Comparison of ENCODE assay signal across 1 cellular context in genomic region chr2:196639180-196640030, GRCh38.
TF ChIP-seq lines count a peak whose summit lies in the region.

Gene CCDC150 (plus strand): TSS chr2:196639715. CDS start chr2:196639767, 52 bp downstream.

TF ChIP-seq in H1, 55 proteins besides CTCF, POLR2A, EP300 and RAD21:
- TF ChIP-seq JUN (IDR thresholded peaks at IDR 0.05; ENCODE audit: low read depth, low read length): no peak
- TF ChIP-seq CEBPB (IDR thresholded peaks at IDR 0.05; ENCODE audit: low read depth, low read length): no peak
- TF ChIP-seq KDM4A (IDR thresholded peaks at IDR 0.05; ENCODE audit: low read depth, low read length, severe bottlenecking): peak; percentile 41
- TF ChIP-seq ZNF274 (IDR thresholded peaks at IDR 0.05; ENCODE audit: borderline replicate concordance, extremely low read depth, low read length): no peak
- peak; percentile 59; the same call in 1 of the 2 replicates for TF ChIP-seq CHD1 (IDR thresholded peaks at IDR 0.05; ENCODE audit: low read depth, low read length)
- no peak for TF ChIP-seq RNF2 (IDR thresholded peaks at IDR 0.05; ENCODE audit: borderline replicate concordance, low read depth, low read length, missing control alignments, poor library complexity, severe bottlenecking)
- TF ChIP-seq SUZ12 (IDR thresholded peaks at IDR 0.05; ENCODE audit: low read length): no peak
- peak; percentile 94 for TF ChIP-seq TBP (IDR thresholded peaks at IDR 0.05; ENCODE audit: low read depth, low read length)
- peak; percentile 95 for TF ChIP-seq ASH2L (IDR thresholded peaks at IDR 0.05; ENCODE audit: low read length)
- TF ChIP-seq BCL11A (IDR thresholded peaks at IDR 0.05; ENCODE audit: low read depth in 2 of 2, low read length in 2 of 2): no peak
- peak; percentile 61; the same call in 1 of the 2 replicates for TF ChIP-seq PHF8 (conservative IDR thresholded peaks at IDR 0.05; ENCODE audit: low read depth, low read length)
- TF ChIP-seq SIX5 (IDR thresholded peaks at IDR 0.05; ENCODE audit: low read depth, low read length): peak; percentile 91
- peak; percentile 92 for TF ChIP-seq TAF1 (IDR thresholded peaks at IDR 0.05; ENCODE audit: low read depth, low read length)
- TF ChIP-seq MAX (IDR thresholded peaks at IDR 0.05): peak; percentile 52; the same call in 1 of the 2 replicates
- TF ChIP-seq TAF7 (optimal IDR thresholded peaks at IDR 0.05; ENCODE audit: borderline replicate concordance, low read depth, low read length): peak; percentile 75
- TF ChIP-seq FOSL1 (IDR thresholded peaks at IDR 0.05; ENCODE audit: insufficient read depth, low read depth, low read length): no peak
- no peak for TF ChIP-seq SIRT6 (IDR thresholded peaks at IDR 0.05; ENCODE audit: low read length)
- 0 out of 2 replicates have a peak, but pooled peaks have one; percentile 58 for TF ChIP-seq RBBP5 (IDR thresholded peaks at IDR 0.05; ENCODE audit: borderline replicate concordance, low read depth, low read length)
- no peak for TF ChIP-seq EZH2 (IDR thresholded peaks at IDR 0.05; ENCODE audit: low read depth, low read length, severe bottlenecking)
- TF ChIP-seq HDAC6 (IDR thresholded peaks at IDR 0.05; ENCODE audit: low read depth, low read length): no peak
- TF ChIP-seq KDM5A (IDR thresholded peaks at IDR 0.05; ENCODE audit: low read length): no peak; the same call in 1 of the 2 replicates
- TF ChIP-seq GABPA (IDR thresholded peaks at IDR 0.05; ENCODE audit: borderline replicate concordance, insufficient read depth, low read length): no peak
- TF ChIP-seq TEAD4 (IDR thresholded peaks at IDR 0.05; ENCODE audit: low read depth, low read length): peak; percentile 80
- no peak for TF ChIP-seq JUND (IDR thresholded peaks at IDR 0.05; ENCODE audit: low read length)
- no peak for TF ChIP-seq RXRA (IDR thresholded peaks at IDR 0.05; ENCODE audit: insufficient read depth, low read depth, low read length)
- TF ChIP-seq NANOG (IDR thresholded peaks at IDR 0.05; ENCODE audit: insufficient read depth, low read depth, low read length, poor library complexity, severe bottlenecking): no peak
- TF ChIP-seq, protein P1, sequence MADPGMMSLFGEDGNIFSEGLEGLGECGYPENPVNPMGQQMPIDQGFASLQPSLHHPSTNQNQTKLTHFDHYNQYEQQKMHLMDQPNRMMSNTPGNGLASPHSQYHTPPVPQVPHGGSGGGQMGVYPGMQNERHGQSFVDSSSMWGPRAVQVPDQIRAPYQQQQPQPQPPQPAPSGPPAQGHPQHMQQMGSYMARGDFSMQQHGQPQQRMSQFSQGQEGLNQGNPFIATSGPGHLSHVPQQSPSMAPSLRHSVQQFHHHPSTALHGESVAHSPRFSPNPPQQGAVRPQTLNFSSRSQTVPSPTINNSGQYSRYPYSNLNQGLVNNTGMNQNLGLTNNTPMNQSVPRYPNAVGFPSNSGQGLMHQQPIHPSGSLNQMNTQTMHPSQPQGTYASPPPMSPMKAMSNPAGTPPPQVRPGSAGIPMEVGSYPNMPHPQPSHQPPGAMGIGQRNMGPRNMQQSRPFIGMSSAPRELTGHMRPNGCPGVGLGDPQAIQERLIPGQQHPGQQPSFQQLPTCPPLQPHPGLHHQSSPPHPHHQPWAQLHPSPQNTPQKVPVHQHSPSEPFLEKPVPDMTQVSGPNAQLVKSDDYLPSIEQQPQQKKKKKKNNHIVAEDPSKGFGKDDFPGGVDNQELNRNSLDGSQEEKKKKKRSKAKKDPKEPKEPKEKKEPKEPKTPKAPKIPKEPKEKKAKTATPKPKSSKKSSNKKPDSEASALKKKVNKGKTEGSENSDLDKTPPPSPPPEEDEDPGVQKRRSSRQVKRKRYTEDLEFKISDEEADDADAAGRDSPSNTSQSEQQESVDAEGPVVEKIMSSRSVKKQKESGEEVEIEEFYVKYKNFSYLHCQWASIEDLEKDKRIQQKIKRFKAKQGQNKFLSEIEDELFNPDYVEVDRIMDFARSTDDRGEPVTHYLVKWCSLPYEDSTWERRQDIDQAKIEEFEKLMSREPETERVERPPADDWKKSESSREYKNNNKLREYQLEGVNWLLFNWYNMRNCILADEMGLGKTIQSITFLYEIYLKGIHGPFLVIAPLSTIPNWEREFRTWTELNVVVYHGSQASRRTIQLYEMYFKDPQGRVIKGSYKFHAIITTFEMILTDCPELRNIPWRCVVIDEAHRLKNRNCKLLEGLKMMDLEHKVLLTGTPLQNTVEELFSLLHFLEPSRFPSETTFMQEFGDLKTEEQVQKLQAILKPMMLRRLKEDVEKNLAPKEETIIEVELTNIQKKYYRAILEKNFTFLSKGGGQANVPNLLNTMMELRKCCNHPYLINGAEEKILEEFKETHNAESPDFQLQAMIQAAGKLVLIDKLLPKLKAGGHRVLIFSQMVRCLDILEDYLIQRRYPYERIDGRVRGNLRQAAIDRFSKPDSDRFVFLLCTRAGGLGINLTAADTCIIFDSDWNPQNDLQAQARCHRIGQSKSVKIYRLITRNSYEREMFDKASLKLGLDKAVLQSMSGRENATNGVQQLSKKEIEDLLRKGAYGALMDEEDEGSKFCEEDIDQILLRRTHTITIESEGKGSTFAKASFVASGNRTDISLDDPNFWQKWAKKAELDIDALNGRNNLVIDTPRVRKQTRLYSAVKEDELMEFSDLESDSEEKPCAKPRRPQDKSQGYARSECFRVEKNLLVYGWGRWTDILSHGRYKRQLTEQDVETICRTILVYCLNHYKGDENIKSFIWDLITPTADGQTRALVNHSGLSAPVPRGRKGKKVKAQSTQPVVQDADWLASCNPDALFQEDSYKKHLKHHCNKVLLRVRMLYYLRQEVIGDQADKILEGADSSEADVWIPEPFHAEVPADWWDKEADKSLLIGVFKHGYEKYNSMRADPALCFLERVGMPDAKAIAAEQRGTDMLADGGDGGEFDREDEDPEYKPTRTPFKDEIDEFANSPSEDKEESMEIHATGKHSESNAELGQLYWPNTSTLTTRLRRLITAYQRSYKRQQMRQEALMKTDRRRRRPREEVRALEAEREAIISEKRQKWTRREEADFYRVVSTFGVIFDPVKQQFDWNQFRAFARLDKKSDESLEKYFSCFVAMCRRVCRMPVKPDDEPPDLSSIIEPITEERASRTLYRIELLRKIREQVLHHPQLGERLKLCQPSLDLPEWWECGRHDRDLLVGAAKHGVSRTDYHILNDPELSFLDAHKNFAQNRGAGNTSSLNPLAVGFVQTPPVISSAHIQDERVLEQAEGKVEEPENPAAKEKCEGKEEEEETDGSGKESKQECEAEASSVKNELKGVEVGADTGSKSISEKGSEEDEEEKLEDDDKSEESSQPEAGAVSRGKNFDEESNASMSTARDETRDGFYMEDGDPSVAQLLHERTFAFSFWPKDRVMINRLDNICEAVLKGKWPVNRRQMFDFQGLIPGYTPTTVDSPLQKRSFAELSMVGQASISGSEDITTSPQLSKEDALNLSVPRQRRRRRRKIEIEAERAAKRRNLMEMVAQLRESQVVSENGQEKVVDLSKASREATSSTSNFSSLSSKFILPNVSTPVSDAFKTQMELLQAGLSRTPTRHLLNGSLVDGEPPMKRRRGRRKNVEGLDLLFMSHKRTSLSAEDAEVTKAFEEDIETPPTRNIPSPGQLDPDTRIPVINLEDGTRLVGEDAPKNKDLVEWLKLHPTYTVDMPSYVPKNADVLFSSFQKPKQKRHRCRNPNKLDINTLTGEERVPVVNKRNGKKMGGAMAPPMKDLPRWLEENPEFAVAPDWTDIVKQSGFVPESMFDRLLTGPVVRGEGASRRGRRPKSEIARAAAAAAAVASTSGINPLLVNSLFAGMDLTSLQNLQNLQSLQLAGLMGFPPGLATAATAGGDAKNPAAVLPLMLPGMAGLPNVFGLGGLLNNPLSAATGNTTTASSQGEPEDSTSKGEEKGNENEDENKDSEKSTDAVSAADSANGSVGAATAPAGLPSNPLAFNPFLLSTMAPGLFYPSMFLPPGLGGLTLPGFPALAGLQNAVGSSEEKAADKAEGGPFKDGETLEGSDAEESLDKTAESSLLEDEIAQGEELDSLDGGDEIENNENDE (IDR thresholded peaks at IDR 0.05; ENCODE audit: insufficient replicate concordance, low read length): no peak
- no peak for TF ChIP-seq RFX5 (IDR thresholded peaks at IDR 0.05; ENCODE audit: borderline replicate concordance, low read depth, low read length)
- no peak for TF ChIP-seq HDAC2 (IDR thresholded peaks at IDR 0.05; ENCODE audit: borderline replicate concordance in 1 of 2, low read depth in 2 of 2, low read length in 2 of 2)
- peak; percentile 97 for TF ChIP-seq CREB1 (IDR thresholded peaks at IDR 0.05)
- no peak for TF ChIP-seq CTBP2 (IDR thresholded peaks at IDR 0.05; ENCODE audit: borderline replicate concordance, insufficient read depth, insufficient read length, low read length)
- TF ChIP-seq, protein P2, sequence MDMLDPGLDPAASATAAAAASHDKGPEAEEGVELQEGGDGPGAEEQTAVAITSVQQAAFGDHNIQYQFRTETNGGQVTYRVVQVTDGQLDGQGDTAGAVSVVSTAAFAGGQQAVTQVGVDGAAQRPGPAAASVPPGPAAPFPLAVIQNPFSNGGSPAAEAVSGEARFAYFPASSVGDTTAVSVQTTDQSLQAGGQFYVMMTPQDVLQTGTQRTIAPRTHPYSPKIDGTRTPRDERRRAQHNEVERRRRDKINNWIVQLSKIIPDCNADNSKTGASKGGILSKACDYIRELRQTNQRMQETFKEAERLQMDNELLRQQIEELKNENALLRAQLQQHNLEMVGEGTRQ (IDR thresholded peaks at IDR 0.05; ENCODE audit: low read length): no peak
- peak; percentile 85; the same call in 1 of the 2 replicates for TF ChIP-seq SP4 (IDR thresholded peaks at IDR 0.05; ENCODE audit: low read length)
- TF ChIP-seq SAP30 (IDR thresholded peaks at IDR 0.05; ENCODE audit: insufficient read depth, insufficient replicate concordance, low read length): no peak
- 0 out of 2 replicates have a peak, but pooled peaks have one; percentile 38 for TF ChIP-seq ATF2 (IDR thresholded peaks at IDR 0.05; ENCODE audit: low read length)
- no peak for TF ChIP-seq CBX8 (IDR thresholded peaks at IDR 0.05; ENCODE audit: borderline replicate concordance, low read depth, low read length)
- peak; percentile 85 for TF ChIP-seq NRF1 (IDR thresholded peaks at IDR 0.05; ENCODE audit: low read depth, low read length)
- no peak for TF ChIP-seq BRCA1 (IDR thresholded peaks at IDR 0.05; ENCODE audit: low read depth, low read length)
- no peak for TF ChIP-seq SP2 (IDR thresholded peaks at IDR 0.05; ENCODE audit: low read length)
- TF ChIP-seq E2F6 (IDR thresholded peaks at IDR 0.05): peak; percentile 50
- 0 out of 2 replicates have a peak, but pooled peaks have one; percentile 11 for TF ChIP-seq GTF2F1 (IDR thresholded peaks at IDR 0.05; ENCODE audit: borderline replicate concordance, low read depth, low read length)
- peak; percentile 81; the same call in 1 of the 2 replicates for TF ChIP-seq POLR2AphosphoS5 (IDR thresholded peaks at IDR 0.05; ENCODE audit: low read depth, low read length)
- no peak for TF ChIP-seq CBX5 (IDR thresholded peaks at IDR 0.05; ENCODE audit: low read depth, low read length)
- peak; percentile 97 for TF ChIP-seq YY1 (IDR thresholded peaks at IDR 0.05; ENCODE audit: low read depth, low read length)
- no peak for TF ChIP-seq EGR1 (IDR thresholded peaks at IDR 0.05; ENCODE audit: borderline replicate concordance, low read depth, low read length)
- TF ChIP-seq KDM1A (IDR thresholded peaks at IDR 0.05; ENCODE audit: borderline replicate concordance, low read length): no peak
- 0 out of 2 replicates have a peak, but pooled peaks have one; percentile 17 for TF ChIP-seq SP1 (IDR thresholded peaks at IDR 0.05; ENCODE audit: low read depth, low read length)
- TF ChIP-seq MAFK (IDR thresholded peaks at IDR 0.05; ENCODE audit: low read depth, low read length): no peak
- no peak for TF ChIP-seq POU5F1 (IDR thresholded peaks at IDR 0.05; ENCODE audit: low read depth, low read length)
- TF ChIP-seq CHD2 (IDR thresholded peaks at IDR 0.05; ENCODE audit: low read length): peak; percentile 81
- peak; percentile 87 for TF ChIP-seq ATF3 (IDR thresholded peaks at IDR 0.05; ENCODE audit: insufficient read depth, low read depth, low read length)
- TF ChIP-seq SIN3A (conservative IDR thresholded peaks at IDR 0.05 in 1 of 2, IDR thresholded peaks at IDR 0.05 in 1 of 2; ENCODE audit: low read depth in 1 of 2, low read length in 2 of 2): peak; percentile 62 to 73; a peak in 1 of 4 replicates
- peak; percentile 80 for TF ChIP-seq SRF (IDR thresholded peaks at IDR 0.05; ENCODE audit: low read depth, low read length)
- 0 out of 2 replicates have a peak, but pooled peaks have one; percentile 4 for TF ChIP-seq TCF12 (IDR thresholded peaks at IDR 0.05; ENCODE audit: low read depth, low read length)
- TF ChIP-seq BACH1 (IDR thresholded peaks at IDR 0.05; ENCODE audit: low read length): no peak
